Comparison of ENCODE assay signal across 13 cellular contexts in the genomic region with DNA sequence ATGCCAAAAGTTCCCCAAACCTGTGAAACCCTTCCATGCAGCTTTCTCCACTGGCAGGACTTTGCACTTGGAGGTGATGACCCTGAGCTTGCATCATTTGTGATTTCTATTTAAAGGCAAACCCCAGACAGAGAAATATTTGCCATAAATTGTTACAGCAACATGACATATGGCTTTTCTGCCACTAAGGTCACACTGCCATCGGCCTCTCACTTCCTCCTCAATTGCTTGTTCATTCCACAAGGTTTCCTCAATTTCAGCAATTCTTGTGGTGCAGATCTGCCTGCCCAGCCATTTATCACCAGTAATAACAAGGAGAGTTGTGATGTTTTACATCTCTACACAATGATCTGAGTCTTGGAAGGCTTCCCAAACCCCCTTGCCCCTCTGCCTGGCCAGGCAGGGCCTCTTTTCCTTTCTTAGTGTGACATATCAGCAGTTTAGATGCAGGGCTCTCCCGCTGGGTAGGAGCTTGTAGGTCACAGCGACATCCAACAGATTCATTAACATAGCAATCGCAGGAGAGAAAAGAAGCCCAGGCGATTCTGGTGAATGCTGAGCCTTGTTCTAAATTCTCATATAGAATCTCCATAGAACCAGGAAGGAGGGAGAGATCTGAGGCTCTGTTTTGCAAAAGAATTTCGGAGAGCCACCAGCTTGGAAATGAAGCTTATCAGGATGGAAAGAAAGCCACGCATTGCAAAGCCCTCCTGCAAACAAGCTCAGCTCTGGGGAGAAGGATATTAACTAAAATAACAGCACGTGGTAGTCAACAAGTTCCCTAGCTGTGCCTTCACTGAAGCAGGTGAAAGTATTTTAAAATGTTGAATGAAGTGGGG. TPM values are rescaled to one million over a fixed set of nuclear protein-coding genes. Genes with fewer than 3 reads are reported as not detected.
DNase-seq lines count a peak whose midpoint lies in the region; ATAC-seq, FAIRE-seq and TF ChIP-seq lines count a peak whose summit lies in the region.
"Had no signal": no experiment of that assay in that cellular context is flagged by ENCODE, and none has a peak within 500 bp of the region (broad histone marks: within the 10 kb centered on the region; RNA-seq: fewer than 3 reads in every experiment).

No MANE protein-coding gene starts in this region.

- no peak overlapping the region for H3K4me3 ChIP-seq in astrocyte (ENCODE audit: insufficient read depth, low read depth, low read length)
- H3K4me3 ChIP-seq in HepG2 (replicated peaks in 1 of 3; ENCODE audit: insufficient read depth in 1 of 3, low read depth in 2 of 3, low read length in 3 of 3): peak overlapping the region in 1 of 3 experiments; percentile 19; a peak in 2 of 6 replicates
- no peak overlapping the region for H3K4me3 ChIP-seq in SJCRH30

- WGBS in HepG2 (ENCODE audit: low lambda C conversion rate): 5% methylated on average over 8 of the region's 8 CpGs

- CTCF ChIA-PET in HepG2 (lab: Yijun Ruan, JAX; ENCODE audit: low intra/inter-chr PET ratio, low total read pairs): no interaction called here
- CTCF ChIA-PET in activated CD4-positive, alpha-beta T cell treated with anti-CD3 and anti-CD28 coated beads for 36 hours (lab: Charles Lee): interaction anchor here (1.5 kb wide), 1 partner anchor 9 kb away, joined by 3 read pairs; no protein-coding TSS in a partner anchor

- H2AFZ ChIP-seq in astrocyte (ENCODE audit: low read depth, low read length): no peak overlapping the region
- H2AFZ ChIP-seq in HepG2 (ENCODE audit: low read length): peak overlapping the region; percentile 24

- H3K9ac ChIP-seq in astrocyte (ENCODE audit: low read length) (no peak overlapping the region), HepG2 (ENCODE audit: insufficient read depth, low read depth, low read length) (no peak overlapping the region)

- H3K27me3 Mint-ChIP-seq in astrocyte (ENCODE audit: low read depth, unreplicated experiment): no peaks in the 10 kb centered on the region
- H3K27me3 Mint-ChIP-seq in activated CD4-positive, alpha-beta T cell treated with anti-CD3 and anti-CD28 coated beads for 36 hours: no peaks in the 10 kb centered on the region

- no peaks in the 10 kb centered on the region for H3K36me3 Mint-ChIP-seq in astrocyte (ENCODE audit: low read depth, unreplicated experiment)
- H3K36me3 Mint-ChIP-seq in activated CD4-positive, alpha-beta T cell treated with anti-CD3 and anti-CD28 coated beads for 36 hours (ENCODE audit: low read depth): peaks cover 4% of the 10 kb centered on the region

- in situ Hi-C loops in HepG2 (cut with HindIII; ENCODE audit: extremely low pct_ligation_motif_present, low pct_unique_long_range_greater_than_20kb): no loop called here

- H3K9me3 Mint-ChIP-seq in astrocyte (ENCODE audit: unreplicated experiment): peaks cover 9% of the 10 kb centered on the region
- peaks cover 7% of the 10 kb centered on the region for H3K9me3 Mint-ChIP-seq in activated CD4-positive, alpha-beta T cell treated with anti-CD3 and anti-CD28 coated beads for 36 hours (ENCODE audit: low read depth)
- H3K9me3 Mint-ChIP-seq: activated T-helper 17 cell treated with anti-CD3 and anti-CD28 coated beads, Interleukin-2, amount 50 U/mL, for 72 hours had no signal

- POLR2A ChIA-PET in HepG2 (lab: Yijun Ruan, JAX): interaction anchor here (0.8 to 1.5 kb wide), 4 partner anchors 9 to 48 kb away, joined by 3 to 5 read pairs (median 4); no protein-coding TSS in a partner anchor
- POLR2A ChIA-PET in activated CD4-positive, alpha-beta T cell treated with anti-CD3 and anti-CD28 coated beads for 36 hours (lab: Charles Lee): no interaction called here

- no peak for TF ChIP-seq POLR2A in HepG2 (IDR thresholded peaks at IDR 0.05; ENCODE audit: insufficient read depth in 1 of 2, low read depth in 2 of 2, low read length in 2 of 2)

- no peaks in the 10 kb centered on the region for H3K27me3 ChIP-seq in astrocyte (ENCODE audit: insufficient read depth, low read length)
- H3K27me3 ChIP-seq in HepG2 (ENCODE audit: control insufficient read depth in 1 of 2, insufficient read depth in 2 of 2, low read length in 2 of 2): no peaks in the 10 kb centered on the region; a peak in 1 of 5 replicates
- H3K27me3 ChIP-seq in SJCRH30: no peaks in the 10 kb centered on the region

- DNase-seq in AML-193 (lab: John Stamatoyannopoulos, UW) (peak; percentile 87), M059J (ENCODE audit: low read depth) (peak; percentile 8), astrocyte (ENCODE audit: low read depth) (peak; percentile 68), HepG2 (ENCODE audit: low spot score) (peak; percentile 43), SJCRH30 (no peak)
- no peak for DNase-seq in activated CD8-positive, alpha-beta memory T cell treated with anti-CD3 and anti-CD28 coated beads for 24 hours
- DNase-seq in activated CD4-positive, alpha-beta T cell treated with anti-CD3 and anti-CD28 coated beads for 36 hours: no peak
- DNase-seq: ACHN; central memory CD4-positive, alpha-beta T cell; NCI-H2029 treated with DMSO at 0.1 percent for 48 hours had no signal

- BruUV-seq in HepG2 (replicated peaks; lab: Mats Ljungman, UMichigan): no TSS peak

- H3K27ac ChIP-seq in astrocyte (ENCODE audit: low read depth, low read length) (no peak overlapping the region), HepG2 (ENCODE audit: extremely low read length, insufficient read depth, low read length) (no peak overlapping the region), SJCRH30 (no peak overlapping the region)

- H3K4me3 Mint-ChIP-seq in astrocyte (ENCODE audit: unreplicated experiment): no peak overlapping the region
- H3K4me3 Mint-ChIP-seq in activated CD4-positive, alpha-beta T cell treated with anti-CD3 and anti-CD28 coated beads for 36 hours: no peak overlapping the region
- H3K4me3 Mint-ChIP-seq: activated T-helper 17 cell treated with anti-CD3 and anti-CD28 coated beads, Interleukin-2, amount 50 U/mL, for 72 hours had no signal

- H4K20me1 ChIP-seq in astrocyte (ENCODE audit: insufficient read depth, low read length): no peaks in the 10 kb centered on the region
- no peaks in the 10 kb centered on the region for H4K20me1 ChIP-seq in HepG2 (ENCODE audit: insufficient read depth, low read length)

- peaks cover 11% of the 10 kb centered on the region for H3K4me1 Mint-ChIP-seq in astrocyte (ENCODE audit: low read depth, unreplicated experiment)
- no peaks in the 10 kb centered on the region for H3K4me1 Mint-ChIP-seq in activated CD4-positive, alpha-beta T cell treated with anti-CD3 and anti-CD28 coated beads for 36 hours
- H3K4me1 Mint-ChIP-seq: activated T-helper 17 cell treated with anti-CD3 and anti-CD28 coated beads, Interleukin-2, amount 50 U/mL, for 72 hours had no signal

- intact Hi-C loops in HepG2 (cut with micrococcal nuclease; ENCODE audit: unreplicated experiment): no loop called here
- intact Hi-C loops in activated CD4-positive, alpha-beta T cell treated with anti-CD3 and anti-CD28 coated beads for 36 hours (cut with DNase I, micrococcal nuclease): no loop called here

- no peak for TF ChIP-seq RAD21 in HepG2 (CRISPR knock-in tag; IDR thresholded peaks at IDR 0.05)

- TF ChIP-seq EP300 in HepG2 (IDR thresholded peaks at IDR 0.05; ENCODE audit: low read depth in 2 of 2, low read length in 2 of 2) (peak in 1 of 2 experiments; percentile 39; a peak in 1 of 4 replicates), HepG2 (CRISPR knock-in tag; IDR thresholded peaks at IDR 0.05; ENCODE audit: borderline replicate concordance) (no peak)

- peaks cover 4% of the 10 kb centered on the region for H3K4me1 ChIP-seq in astrocyte (ENCODE audit: insufficient read depth, low read length)
- H3K4me1 ChIP-seq in HepG2 (ENCODE audit: insufficient read depth, low read length): peaks cover 25% of the 10 kb centered on the region
- no peaks in the 10 kb centered on the region for H3K4me1 ChIP-seq in SJCRH30

- H3K27ac Mint-ChIP-seq in astrocyte (ENCODE audit: unreplicated experiment): no peak overlapping the region
- H3K27ac Mint-ChIP-seq in activated CD4-positive, alpha-beta T cell treated with anti-CD3 and anti-CD28 coated beads for 36 hours: no peak overlapping the region
- H3K27ac Mint-ChIP-seq: activated T-helper 17 cell treated with anti-CD3 and anti-CD28 coated beads, Interleukin-2, amount 50 U/mL, for 72 hours had no signal

- H3K36me3 ChIP-seq in astrocyte (ENCODE audit: insufficient read depth, low read length): no peaks in the 10 kb centered on the region
- no peaks in the 10 kb centered on the region for H3K36me3 ChIP-seq in HepG2 (replicated peaks in 1 of 2; ENCODE audit: control insufficient read depth in 1 of 2, insufficient read depth in 2 of 2, low read length in 2 of 2)
- no peaks in the 10 kb centered on the region for H3K36me3 ChIP-seq in SJCRH30

- H3K4me2 ChIP-seq in astrocyte (ENCODE audit: low read length): peak overlapping the region; percentile 24
- H3K4me2 ChIP-seq in HepG2 (ENCODE audit: low read depth, low read length): peak overlapping the region; percentile 59

- peak; percentile 67 for ATAC-seq in HepG2
- ATAC-seq in activated CD4-positive, alpha-beta T cell treated with anti-CD3 and anti-CD28 coated beads for 36 hours: no peak
- no peak for ATAC-seq in HG03378 (IDR thresholded peaks at IDR 0.05; ENCODE audit: unreplicated experiment)
- ATAC-seq: activated CD4-positive, CD25-positive, alpha-beta regulatory T cell treated with anti-CD3 and anti-CD28 coated beads, Interleukin-2, amount 50 U/mL, for 24 hours; activated T-helper 17 cell treated with anti-CD3 and anti-CD28 coated beads, Interleukin-2, amount 50 U/mL, for 72 hours had no signal

- FAIRE-seq in astrocyte (lab: Jason Lieb, UNC) (no peak), HepG2 (lab: Jason Lieb, UNC) (peak; percentile 42)

- no peak for TF ChIP-seq CTCF in astrocyte (IDR thresholded peaks at IDR 0.05; ENCODE audit: insufficient read depth, low read depth, low read length)
- no peak for TF ChIP-seq CTCF in HepG2 (CRISPR knock-in tag; IDR thresholded peaks at IDR 0.05)

- H3K79me2 ChIP-seq in astrocyte (ENCODE audit: insufficient read depth, low read length) (no peaks in the 10 kb centered on the region), HepG2 (ENCODE audit: insufficient read depth, low read length) (no peaks in the 10 kb centered on the region)

- H3K9me3 ChIP-seq in astrocyte (ENCODE audit: insufficient read depth, low read depth, low read length) (no peaks in the 10 kb centered on the region), HepG2 (ENCODE audit: low read length) (peaks cover 8% of the 10 kb centered on the region), SJCRH30 (replicated peaks) (no peaks in the 10 kb centered on the region)

RNA-seq across cellular contexts. Expression of a gene that starts 46.7 kb away (rescaled TPM):
- total RNA-seq in M059J (2014; rRNA removed; shearing (Covaris generic)): 31.7 and 47.7 TPM in 2 replicates
- total RNA-seq in astrocyte: 21.1 and 35.3 TPM in 2 replicates
- total RNA-seq in HepG2 (2016; rRNA removed; fragmentation: Illumina TruSeq; extraction: Trizol): 49.6 and 92.5 TPM in 2 replicates
- total RNA-seq in HepG2 (2016; cell fraction: cytosol; rRNA removed; fragmentation: Illumina TruSeq; extraction: Trizol; ENCODE audit: low read depth): 4.0 and 7.3 TPM in 2 replicates
- 46.0 and 93.0 TPM in 2 replicates for total RNA-seq in HepG2 (2016; cell fraction: insoluble cytoplasmic fraction; rRNA removed; fragmentation: Illumina TruSeq; extraction: Trizol)
- 20.1 and 25.4 TPM in 2 replicates for total RNA-seq in HepG2 (2016; cell fraction: membrane; rRNA removed; fragmentation: Illumina TruSeq; extraction: Trizol)
- total RNA-seq in HepG2 (2016; cell fraction: nucleus; rRNA removed; fragmentation: Illumina TruSeq; extraction: Trizol): 132 and 146 TPM in 2 replicates
- 21.6 and 24.0 TPM in 2 replicates for polyA plus RNA-seq in HepG2 (2011; rRNA removed)
- polyA plus RNA-seq in HepG2 (2011; cell fraction: cytosol; rRNA removed): 12.2 and 19.7 TPM in 2 replicates
- 24.5 and 30.3 TPM in 2 replicates for polyA plus RNA-seq in HepG2 (2011; cell fraction: nucleus; rRNA removed)
- polyA plus RNA-seq in HepG2 (2012): 55.3 and 56.2 TPM in 2 replicates
- 2.1 TPM in 2 replicates for polyA plus RNA-seq in HepG2 (2016; cell fraction: cytosol; fragmentation: Illumina TruSeq; extraction: Trizol; ENCODE audit: low read depth)
- 27.1 and 28.5 TPM in 2 replicates for polyA plus RNA-seq in HepG2 (2016; cell fraction: insoluble cytoplasmic fraction; fragmentation: Illumina TruSeq; extraction: Trizol; ENCODE audit: low read depth)
- 5.3 and 7.3 TPM in 2 replicates for polyA plus RNA-seq in HepG2 (2016; cell fraction: membrane; fragmentation: Illumina TruSeq; extraction: Trizol; ENCODE audit: low read depth)
- polyA plus RNA-seq in HepG2 (2016; cell fraction: nucleus; fragmentation: Illumina TruSeq; extraction: Trizol; ENCODE audit: insufficient read depth, low read depth): 118 and 128 TPM in 2 replicates
- polyA minus RNA-seq in HepG2 (2011; rRNA and poly(A)+ RNA removed; ENCODE audit: low replicate concordance): 8.5 and 31.2 TPM in 2 replicates
- polyA minus RNA-seq in HepG2 (2011; cell fraction: cytosol; rRNA and poly(A)+ RNA removed): 32.7 and 35.0 TPM in 2 replicates
- polyA minus RNA-seq in HepG2 (2011; cell fraction: nucleus; rRNA and poly(A)+ RNA removed): 106 and 110 TPM in 2 replicates
- total RNA-seq in activated CD4-positive, alpha-beta T cell treated with anti-CD3 and anti-CD28 coated beads for 36 hours: 1 to 10 TPM; 7.8 to 7.9 TPM
- total RNA-seq in SJCRH30 (2014; rRNA removed; shearing (Covaris generic)): 52.3 and 57.8 TPM in 2 replicates

Comparison
In these comparisons a context has a peak if more than half of its experiments do, and no peak if none do; other contexts are left out.
1. DNase-seq: peak in AML-193 (2 of 2), M059J (single experiment), astrocyte (single experiment) and HepG2 (single experiment); none in activated CD8-positive, alpha-beta memory T cell treated with anti-CD3 and anti-CD28 coated beads for 24 hours (single experiment), activated CD4-positive, alpha-beta T cell treated with anti-CD3 and anti-CD28 coated beads for 36 hours (single experiment) and SJCRH30 (0 of 2).